7 cellular contexts compared by ENCODE assay signal in the genomic region with DNA sequence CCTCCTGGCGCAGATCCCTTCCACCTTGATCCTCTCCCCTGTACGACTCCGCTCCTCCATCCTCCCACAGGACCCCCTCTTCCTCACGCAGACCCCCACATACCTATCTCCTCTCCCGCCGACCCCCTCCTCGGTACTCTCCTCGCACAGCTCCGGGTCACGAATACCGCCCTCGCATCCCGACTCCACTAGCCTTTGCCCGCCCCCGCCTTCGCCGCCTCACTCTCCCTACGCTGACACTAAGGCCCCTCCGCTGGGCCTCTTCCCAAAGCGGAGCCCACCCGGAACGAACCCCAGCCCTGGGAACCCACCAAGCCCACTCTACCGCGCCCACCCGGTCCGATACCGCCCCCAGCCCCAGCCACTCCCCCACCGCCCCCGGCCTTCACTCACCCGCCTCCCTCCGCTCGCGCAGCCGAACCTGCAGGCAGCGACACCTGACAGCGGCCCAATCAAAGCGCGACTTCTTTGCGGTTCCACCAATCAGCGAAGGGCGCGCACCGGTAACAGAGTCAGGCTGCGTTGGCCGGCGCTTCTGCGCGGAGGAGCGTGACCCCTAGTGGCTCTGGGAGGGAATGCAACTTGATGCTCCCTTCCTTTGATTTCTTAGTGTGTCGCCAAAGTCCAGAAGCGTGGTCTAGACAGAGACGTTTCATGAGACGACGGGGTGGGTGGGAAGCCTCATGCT. TPM values are rescaled to one million over a fixed set of nuclear protein-coding genes. Genes with fewer than 3 reads are reported as not detected.
DNase-seq lines count a peak whose midpoint lies in the region; ATAC-seq and TF ChIP-seq lines count a peak whose summit lies in the region.
"Not testable (repeated sequence)": the region's sequence is repeated elsewhere in the genome, so short reads cannot be mapped to it uniquely, and the experiment has no call there.

A gene (minus strand): TSS at position 430 of the 688 bp plus-strand sequence. CDS start 5,704 bp downstream, outside the sequence.

- POLR2A ChIA-PET in SK-N-SH (lab: Yijun Ruan, JAX): not testable (repeated sequence)

- not testable (repeated sequence) for H3K4me3 Mint-ChIP-seq in progenitor cell of endocrine pancreas (ENCODE audit: low read depth)

- H3K27me3 Mint-ChIP-seq in progenitor cell of endocrine pancreas: not testable (repeated sequence)

- not testable (repeated sequence) for H3K4me1 Mint-ChIP-seq in progenitor cell of endocrine pancreas (ENCODE audit: low read depth)

- ATAC-seq in GM18909 (IDR thresholded peaks at IDR 0.05; ENCODE audit: poor library complexity, unreplicated experiment) (peak; percentile 97), HG03196 (IDR thresholded peaks at IDR 0.05; ENCODE audit: unreplicated experiment) (peak; percentile 90), left ventricle myocardium superior (peak; percentile 99)

- not testable (repeated sequence) for H2AFZ ChIP-seq in SK-N-SH (ENCODE audit: low read depth)

- H3K27me3 ChIP-seq in H7 (ENCODE audit: control insufficient read depth, insufficient read depth, low read length); SK-N-SH (ENCODE audit: insufficient read depth); breast epithelium: not testable (repeated sequence)

- WGBS in SK-N-SH (ENCODE audit: low lambda C conversion rate): no CpG with 5 or more reads among the region's 54 CpGs

- not testable (repeated sequence) for TF ChIP-seq EP300 in SK-N-SH (IDR thresholded peaks at IDR 0.05; ENCODE audit: borderline replicate concordance in 1 of 2, low read depth in 1 of 2, low read length in 1 of 2)

- not testable (repeated sequence) for TF ChIP-seq RAD21 in SK-N-SH (IDR thresholded peaks at IDR 0.05; ENCODE audit: low read length)

- not testable (repeated sequence) for H3K79me2 ChIP-seq in SK-N-SH (ENCODE audit: insufficient read depth)

- H3K9me2 ChIP-seq in SK-N-SH: not testable (repeated sequence)

- not testable (repeated sequence) for H3K36me3 Mint-ChIP-seq in progenitor cell of endocrine pancreas (ENCODE audit: insufficient read depth)

- CTCF ChIA-PET in SK-N-SH (lab: Yijun Ruan, JAX): not testable (repeated sequence)

- H4K20me1 ChIP-seq in SK-N-SH (ENCODE audit: insufficient read depth): not testable (repeated sequence)

- H3K4me2 ChIP-seq in SK-N-SH: not testable (repeated sequence)

- DNase-seq in H7; SK-N-SH; breast epithelium (ENCODE audit: low spot score in 2 of 2); left ventricle myocardium superior; progenitor cell of endocrine pancreas (ENCODE audit: low spot score, unreplicated experiment): not testable (repeated sequence)

- H3K27ac Mint-ChIP-seq in progenitor cell of endocrine pancreas: not testable (repeated sequence)

- intact Hi-C loops in breast epithelium (cut with DNase I; ENCODE audit: low total_unique reads); left ventricle myocardium superior (cut with micrococcal nuclease): not testable (repeated sequence)

- not testable (repeated sequence) for H3K9me3 Mint-ChIP-seq in progenitor cell of endocrine pancreas (ENCODE audit: low read depth)

- TF ChIP-seq CTCF in SK-N-SH (IDR thresholded peaks at IDR 0.05); breast epithelium (IDR thresholded peaks at IDR 0.05); progenitor cell of endocrine pancreas (IDR thresholded peaks at IDR 0.05; ENCODE audit: unreplicated experiment): not testable (repeated sequence)

- H3K4me3 ChIP-seq in H7 (ENCODE audit: insufficient read depth, low read depth, low read length); SK-N-SH (ENCODE audit: low read depth in 2 of 2, low read length in 1 of 2); breast epithelium: not testable (repeated sequence)

- H3F3A ChIP-seq in SK-N-SH (replicated peaks; ENCODE audit: insufficient read depth): not testable (repeated sequence)

- TF ChIP-seq POLR2A in breast epithelium (IDR thresholded peaks at IDR 0.05): not testable (repeated sequence)

- H3K9ac ChIP-seq in SK-N-SH: not testable (repeated sequence)

- H3K27ac ChIP-seq in SK-N-SH (ENCODE audit: low read depth in 2 of 2, low read length in 1 of 2); breast epithelium: not testable (repeated sequence)

- not testable (repeated sequence) for H3K4me1 ChIP-seq in SK-N-SH (ENCODE audit: control insufficient read depth in 1 of 2, insufficient read depth in 2 of 2, low read depth in 1 of 2, low read length in 1 of 2); breast epithelium

- not testable (repeated sequence) for H3K9me3 ChIP-seq in SK-N-SH, breast epithelium

- not testable (repeated sequence) for H3K36me3 ChIP-seq in H7 (replicated peaks; ENCODE audit: control insufficient read depth, insufficient read depth, low read length); SK-N-SH (replicated peaks in 1 of 2; ENCODE audit: control insufficient read depth in 1 of 2, insufficient read depth in 2 of 2, low read length in 1 of 2); breast epithelium

RNA-seq across cellular contexts. Expression of the gene that starts here (rescaled TPM):
- total RNA-seq in H7 (2014; rRNA removed; shearing (Covaris generic)): 10.5 and 11.7 TPM in 2 replicates
- polyA plus RNA-seq in SK-N-SH (2012; rRNA removed): 14.2 and 28.5 TPM in 2 replicates
- polyA plus RNA-seq in SK-N-SH (2012; cell fraction: cytosol; rRNA removed): 5.2 and 25.3 TPM in 2 replicates
- polyA plus RNA-seq in SK-N-SH (2012; cell fraction: nucleus; rRNA removed): 46.8 and 65.2 TPM in 2 replicates
- total RNA-seq in breast epithelium: 10 to 100 TPM; 11.4 to 75.4 (median 33.2) TPM
- total RNA-seq in left ventricle myocardium superior: 11.3 TPM
- total RNA-seq in progenitor cell of endocrine pancreas: 52.1 and 53.7 TPM in 2 replicates
